35 cellular contexts compared by ENCODE assay signal in genomic region chr10:8086315-8086714, GRCh38.
"Had no signal": no experiment of that assay in that cellular context is flagged by ENCODE, and none has a peak within 500 bp of the region (broad histone marks: within the 10 kb centered on the region; RNA-seq: fewer than 3 reads in every experiment).

No MANE protein-coding gene starts in this region.

- H3K27ac ChIP-seq: adrenal gland, body of pancreas, brain microvascular endothelial cell, breast epithelium, VCaP had no signal

- H3K4me3 Mint-ChIP-seq: activated CD4-positive, alpha-beta memory T cell treated with anti-CD3 and anti-CD28 coated beads for 36 hours; activated CD4-positive, alpha-beta T cell treated with anti-CD3 and anti-CD28 coated beads, Interleukin-2, amount 10 ng/mL, durations not matched to agents 24 days and 14 days; activated CD8-positive, alpha-beta T cell treated with anti-CD3 and anti-CD28 coated beads for 36 hours; activated naive CD4-positive, alpha-beta T cell treated with anti-CD3 and anti-CD28 coated beads for 36 hours; activated naive CD8-positive, alpha-beta T cell treated with anti-CD3 and anti-CD28 coated beads for 36 hours; activated T-cell treated with anti-CD3 and anti-CD28 coated beads, Interleukin-2, amount 50 U/mL, for 4 hours; activated T-cell treated with anti-CD3 and anti-CD28 coated beads, Interleukin-2, amount 50 U/mL, for 72 hours; activated T-helper 1 cell treated with anti-CD3 and anti-CD28 coated beads, Interleukin-12 subunit alpha, Interleukin-12 subunit beta, Interleukin-2, Interleukin-4 antibody, amounts not matched to agents 30 ng/mL and 10 ng/mL and 1 ng/mL, durations not matched to agents 14 hours and 24 hours and 36 hours; activated T-helper 17 cell treated with anti-CD3 and anti-CD28 coated beads, Interleukin-2, amount 50 U/mL, for 72 hours; T-helper 1 cell treated with Interleukin-12 subunit alpha and Interleukin-12 subunit beta and Interleukin-4 antibody, amounts not matched to agents 30 μg/mL and 1 μg/mL, for 36 hours; T-helper 2 cell treated with Interferon-gamma antibody and Interleukin-4, amounts not matched to agents 5 μg/mL and 100 μg/mL, for 36 hours had no signal

- H3K9me3 Mint-ChIP-seq: activated CD4-positive, alpha-beta memory T cell treated with anti-CD3 and anti-CD28 coated beads for 36 hours; activated CD4-positive, alpha-beta T cell treated with anti-CD3 and anti-CD28 coated beads, Interleukin-2, amount 10 ng/mL, durations not matched to agents 24 days and 14 days; activated CD8-positive, alpha-beta T cell treated with anti-CD3 and anti-CD28 coated beads for 36 hours; activated naive CD4-positive, alpha-beta T cell treated with anti-CD3 and anti-CD28 coated beads for 36 hours; activated naive CD4-positive, alpha-beta T cell treated with anti-CD3 and anti-CD28 coated beads, Interleukin-2, amount 50 U/mL, for 72 hours; activated naive CD8-positive, alpha-beta T cell treated with anti-CD3 and anti-CD28 coated beads for 36 hours; activated T-cell treated with anti-CD3 and anti-CD28 coated beads, Interleukin-2, amount 50 U/mL, for 4 hours; activated T-cell treated with anti-CD3 and anti-CD28 coated beads, Interleukin-2, amount 50 U/mL, for 72 hours; activated T-helper 1 cell treated with anti-CD3 and anti-CD28 coated beads, Interleukin-12 subunit alpha, Interleukin-12 subunit beta, Interleukin-2, Interleukin-4 antibody, amounts not matched to agents 30 ng/mL and 10 ng/mL and 1 ng/mL, durations not matched to agents 14 hours and 24 hours and 36 hours; activated T-helper 17 cell treated with anti-CD3 and anti-CD28 coated beads, Interleukin-2, amount 50 U/mL, for 72 hours; T-helper 1 cell treated with Interleukin-12 subunit alpha and Interleukin-12 subunit beta and Interleukin-4 antibody, amounts not matched to agents 30 μg/mL and 1 μg/mL, for 36 hours; T-helper 2 cell treated with Interferon-gamma antibody and Interleukin-4, amounts not matched to agents 5 μg/mL and 100 μg/mL, for 36 hours had no signal

- H3K27me3 Mint-ChIP-seq: activated CD4-positive, alpha-beta memory T cell treated with anti-CD3 and anti-CD28 coated beads for 36 hours; activated CD4-positive, alpha-beta T cell treated with anti-CD3 and anti-CD28 coated beads, Interleukin-2, amount 10 ng/mL, durations not matched to agents 24 days and 14 days; activated CD8-positive, alpha-beta T cell treated with anti-CD3 and anti-CD28 coated beads for 36 hours; activated naive CD8-positive, alpha-beta T cell treated with anti-CD3 and anti-CD28 coated beads for 36 hours; activated T-helper 17 cell treated with anti-CD3 and anti-CD28 coated beads, Interleukin-2, amount 50 U/mL, for 72 hours had no signal

- H3K4me3 ChIP-seq: adrenal gland, body of pancreas, breast epithelium had no signal

- H3K36me3 Mint-ChIP-seq: activated naive CD8-positive, alpha-beta T cell treated with anti-CD3 and anti-CD28 coated beads for 36 hours had no signal

- H3K4me1 ChIP-seq: adrenal gland, body of pancreas, breast epithelium had no signal

- ATAC-seq: activated CD4-positive, CD25-positive, alpha-beta regulatory T cell treated with anti-CD3 and anti-CD28 coated beads, Interleukin-2, amount 50 U/mL, for 24 hours; activated CD8-positive, alpha-beta T cell treated with anti-CD3 and anti-CD28 coated beads for 36 hours; activated naive CD4-positive, alpha-beta T cell treated with anti-CD3 and anti-CD28 coated beads, Interleukin-2, amount 50 U/mL, for 72 hours; activated T-cell treated with anti-CD3 and anti-CD28 coated beads, Interleukin-2, amount 50 U/mL, for 4 hours; activated T-cell treated with anti-CD3 and anti-CD28 coated beads, Interleukin-2, amount 50 U/mL, for 72 hours; activated T-helper 17 cell treated with anti-CD3 and anti-CD28 coated beads, Interleukin-2, amount 50 U/mL, for 72 hours; body of pancreas had no signal

- H3K9me3 ChIP-seq: adrenal gland, body of pancreas, breast epithelium had no signal

- DNase-seq: activated CD4-positive, alpha-beta memory T cell treated with anti-CD3 and anti-CD28 coated beads for 36 hours; activated CD4-positive, alpha-beta T cell treated with anti-CD3 and anti-CD28 coated beads for 4 hours; activated CD4-positive, alpha-beta T cell treated with anti-CD3 and anti-CD28 coated beads, Interleukin-2, amount 10 ng/mL, durations not matched to agents 24 days and 14 days; activated CD4-positive, alpha-beta T cell treated with anti-CD3 and anti-CD28 coated beads, Interleukin-2, amount 50 U/mL, for 1 hour; activated CD4-positive, alpha-beta T cell treated with anti-CD3 and anti-CD28 coated beads, Interleukin-2, amount 50 U/mL, for 4 hours; activated CD4-positive, CD25-positive, alpha-beta regulatory T cell; activated CD8-positive, alpha-beta memory T cell treated with anti-CD3 and anti-CD28 coated beads, Interleukin-2, amount 50 U/mL, for 4 hours; activated CD8-positive, alpha-beta T cell treated with anti-CD3 and anti-CD28 coated beads for 36 hours; activated effector memory CD4-positive, alpha-beta T cell treated with anti-CD3 and anti-CD28 coated beads, Interleukin-2, amount 50 U/mL, for 16 hours; activated gamma-delta T cell treated with Interleukin-2 at 50 U/mL for 16 hours; activated naive CD4-positive, alpha-beta T cell; activated naive CD4-positive, alpha-beta T cell treated with anti-CD3 and anti-CD28 coated beads for 36 hours; activated naive CD4-positive, alpha-beta T cell treated with anti-CD3 and anti-CD28 coated beads, Interleukin-2, amount 50 U/mL, for 16 hours; activated naive CD8-positive, alpha-beta T cell treated with anti-CD3 and anti-CD28 coated beads for 36 hours; activated T-cell treated with anti-CD3 and anti-CD28 coated beads for 4 hours; activated T-cell treated with anti-CD3 and anti-CD28 coated beads, Interleukin-2, amount 50 U/mL, for 1 hour; activated T-cell treated with anti-CD3 and anti-CD28 coated beads, Interleukin-2, amount 50 U/mL, for 4 hours; activated T-cell treated with anti-CD3 and anti-CD28 coated beads, Interleukin-2, amount 50 U/mL, for 72 hours; adrenal gland; amniotic stem cell; aorta; body of pancreas; brain microvascular endothelial cell; central memory CD4-positive, alpha-beta T cell; T-helper 1 cell; T-helper 2 cell; T-helper 9 cell had no signal

- H3K27ac Mint-ChIP-seq: activated CD4-positive, alpha-beta memory T cell treated with anti-CD3 and anti-CD28 coated beads for 36 hours; activated CD4-positive, alpha-beta T cell treated with anti-CD3 and anti-CD28 coated beads, Interleukin-2, amount 10 ng/mL, durations not matched to agents 24 days and 14 days; activated CD8-positive, alpha-beta T cell treated with anti-CD3 and anti-CD28 coated beads for 36 hours; activated naive CD4-positive, alpha-beta T cell treated with anti-CD3 and anti-CD28 coated beads for 36 hours; activated naive CD4-positive, alpha-beta T cell treated with anti-CD3 and anti-CD28 coated beads, Interleukin-2, amount 50 U/mL, for 72 hours; activated naive CD8-positive, alpha-beta T cell treated with anti-CD3 and anti-CD28 coated beads for 36 hours; activated T-cell treated with anti-CD3 and anti-CD28 coated beads, Interleukin-2, amount 50 U/mL, for 72 hours; activated T-helper 1 cell treated with anti-CD3 and anti-CD28 coated beads, Interleukin-12 subunit alpha, Interleukin-12 subunit beta, Interleukin-2, Interleukin-4 antibody, amounts not matched to agents 30 ng/mL and 10 ng/mL and 1 ng/mL, durations not matched to agents 14 hours and 24 hours and 36 hours; activated T-helper 17 cell treated with anti-CD3 and anti-CD28 coated beads, Interleukin-2, amount 50 U/mL, for 72 hours; T-helper 1 cell treated with Interleukin-12 subunit alpha and Interleukin-12 subunit beta and Interleukin-4 antibody, amounts not matched to agents 30 μg/mL and 1 μg/mL, for 36 hours; T-helper 2 cell treated with Interferon-gamma antibody and Interleukin-4, amounts not matched to agents 5 μg/mL and 100 μg/mL, for 36 hours had no signal

- H3K36me3 ChIP-seq: adrenal gland, brain microvascular endothelial cell, breast epithelium had no signal

- H3K27me3 ChIP-seq: adrenal gland, body of pancreas, brain microvascular endothelial cell, breast epithelium had no signal
